ENCODE assay signal across 8 cellular contexts in genomic region chr16:3158498-3159314, GRCh38. TPM values are rescaled to one million over a fixed set of nuclear protein-coding genes. Genes with fewer than 3 reads are reported as not detected.
A peak's percentile ranks its signal among the peaks of the same experiment; 100 is the strongest.
DNase-seq lines count a peak whose midpoint lies in the region; ATAC-seq and TF ChIP-seq lines count a peak whose summit lies in the region.

No MANE protein-coding gene starts in this region.

- H3K4me1 Mint-ChIP-seq in nephron progenitor cell: peaks cover 18% of the 10 kb centered on the region
- H3K4me1 Mint-ChIP-seq in stimulated activated naive CD8-positive, alpha-beta T cell treated with anti-CD3 and anti-CD28 coated beads, Interleukin-15, amount 100 ng/mL, for 72 hours: peaks cover 36% of the 10 kb centered on the region

- DNase-seq in ACHN: peak; percentile 94
- peak; percentile 99 for DNase-seq in RWPE1 (ENCODE audit: low spot score)
- peak; percentile 86 for DNase-seq in activated T-helper 9 cell treated with anti-CD3 and anti-CD28 coated beads, Interleukin-2, amount 50 U/mL, for 16 hours (ENCODE audit: low read depth)
- DNase-seq in fibroblast of the aortic adventitia (ENCODE audit: low read depth): peak; percentile 79
- DNase-seq in nephron progenitor cell: peak; percentile 84
- peak; percentile 77 to 85 for DNase-seq in stimulated activated naive CD8-positive, alpha-beta T cell treated with anti-CD3 and anti-CD28 coated beads, Interleukin-15, amount 100 ng/mL, for 72 hours

- no peaks in the 10 kb centered on the region for H3K9me3 ChIP-seq in HUES48 (ENCODE audit: control insufficient read depth, insufficient read depth, low read length)

- H3K4me1 ChIP-seq in HUES48 (ENCODE audit: control insufficient read depth, insufficient read depth, low read length): no peaks in the 10 kb centered on the region

- H3K27ac ChIP-seq in HUES48 (ENCODE audit: low read depth, low read length): peak overlapping the region; percentile 49
- peak overlapping the region; percentile 85 for H3K27ac ChIP-seq in RWPE1

- no peaks in the 10 kb centered on the region for H3K36me3 Mint-ChIP-seq in nephron progenitor cell (ENCODE audit: low read depth)

- peak; percentile 44 for ATAC-seq in GM18907 (IDR thresholded peaks at IDR 0.05; ENCODE audit: unreplicated experiment)
- peak; percentile 83 for ATAC-seq in stimulated activated naive CD8-positive, alpha-beta T cell treated with anti-CD3 and anti-CD28 coated beads, Interleukin-15, amount 100 ng/mL, for 72 hours

- POLR2A ChIA-PET in RWPE1 (lab: Yijun Ruan, JAX; ENCODE audit: low non-redundant PET): interaction anchor here (0.6 kb wide), 2 partner anchors 17 to 152 kb away, joined by 3 read pairs; no protein-coding TSS in a partner anchor

- H3K27me3 Mint-ChIP-seq in nephron progenitor cell (ENCODE audit: low read depth, poor library complexity): peaks cover 60% of the 10 kb centered on the region
- peaks cover 14% of the 10 kb centered on the region for H3K27me3 Mint-ChIP-seq in stimulated activated naive CD8-positive, alpha-beta T cell treated with anti-CD3 and anti-CD28 coated beads, Interleukin-15, amount 100 ng/mL, for 72 hours

- CTCF ChIA-PET in RWPE1 (lab: Yijun Ruan, JAX): interaction anchor here (0.5 to 1.2 kb wide), 3 partner anchors 15 to 303 kb away, joined by 3 to 6 read pairs (median 4); no protein-coding TSS in a partner anchor

- no peaks in the 10 kb centered on the region for H3K36me3 ChIP-seq in HUES48 (ENCODE audit: control insufficient read depth, insufficient read depth, low read length)

- peak overlapping the region; percentile 93 for H3K4me3 Mint-ChIP-seq in nephron progenitor cell
- peak overlapping the region; percentile 93 for H3K4me3 Mint-ChIP-seq in stimulated activated naive CD8-positive, alpha-beta T cell treated with anti-CD3 and anti-CD28 coated beads, Interleukin-15, amount 100 ng/mL, for 72 hours

- in situ Hi-C loops in ACHN (cut with HindIII; ENCODE audit: low pct_ligation_motif_present, low pct_unique_long_range_greater_than_20kb, low sequenced_read_pairs): no loop called here

- H3K4me3 ChIP-seq in HUES48 (ENCODE audit: low read depth, low read length) (peak overlapping the region; percentile 73), fibroblast of the aortic adventitia (ENCODE audit: low read depth, low read length) (peak overlapping the region; percentile 76)

- TF ChIP-seq CTCF in RWPE1 (conservative IDR thresholded peaks at IDR 0.05; ENCODE audit: low read depth) (no peak), fibroblast of the aortic adventitia (IDR thresholded peaks at IDR 0.05; ENCODE audit: insufficient read depth, low read length) (no peak), nephron progenitor cell (IDR thresholded peaks at IDR 0.05) (no peak)

- H3K9me3 Mint-ChIP-seq in nephron progenitor cell: peaks cover 24% of the 10 kb centered on the region
- H3K9me3 Mint-ChIP-seq in stimulated activated naive CD8-positive, alpha-beta T cell treated with anti-CD3 and anti-CD28 coated beads, Interleukin-15, amount 100 ng/mL, for 72 hours: peaks cover 0 to 18% of the 10 kb centered on the region in 2 donors

- peak overlapping the region; percentile 62; the same call in 1 of the 2 replicates for H3K9ac ChIP-seq in HUES48 (ENCODE audit: low read depth, low read length)

- H3K27me3 ChIP-seq in HUES48 (ENCODE audit: control insufficient read depth, insufficient read depth, low read length): peaks cover 10% of the 10 kb centered on the region

- no peak overlapping the region for H3K27ac Mint-ChIP-seq in nephron progenitor cell
- H3K27ac Mint-ChIP-seq in stimulated activated naive CD8-positive, alpha-beta T cell treated with anti-CD3 and anti-CD28 coated beads, Interleukin-15, amount 100 ng/mL, for 72 hours: peak overlapping the region; percentile 75 to 97

RNA-seq across cellular contexts. Expression of gene ZNF213, which starts 23.9 kb away (rescaled TPM):
- total RNA-seq in fibroblast of the aortic adventitia (ENCODE audit: low replicate concordance): 6.9 and 7.0 TPM in 2 replicates

RNA-seq across cellular contexts. Expression of gene OR1F1, which starts 29.3 kb away (rescaled TPM):
- not detected in 2 replicates for total RNA-seq in fibroblast of the aortic adventitia (ENCODE audit: low replicate concordance)

RNA-seq across cellular contexts. Expression of gene ZNF205, which starts 46.3 kb away (rescaled TPM):
- 12.3 and 14.7 TPM in 2 replicates for total RNA-seq in fibroblast of the aortic adventitia (ENCODE audit: low replicate concordance)

RNA-seq across cellular contexts. Expression of gene ZSCAN10, which starts 59.6 kb away (rescaled TPM):
- not detected in 2 replicates for total RNA-seq in fibroblast of the aortic adventitia (ENCODE audit: low replicate concordance)

Comparison
In these comparisons a context has a peak if more than half of its experiments do, and no peak if none do; other contexts are left out.
1. Peak in every context shown above with its lines: DNase-seq, ATAC-seq, H3K4me3 ChIP-seq and H3K27ac ChIP-seq.